In the genomic region with DNA sequence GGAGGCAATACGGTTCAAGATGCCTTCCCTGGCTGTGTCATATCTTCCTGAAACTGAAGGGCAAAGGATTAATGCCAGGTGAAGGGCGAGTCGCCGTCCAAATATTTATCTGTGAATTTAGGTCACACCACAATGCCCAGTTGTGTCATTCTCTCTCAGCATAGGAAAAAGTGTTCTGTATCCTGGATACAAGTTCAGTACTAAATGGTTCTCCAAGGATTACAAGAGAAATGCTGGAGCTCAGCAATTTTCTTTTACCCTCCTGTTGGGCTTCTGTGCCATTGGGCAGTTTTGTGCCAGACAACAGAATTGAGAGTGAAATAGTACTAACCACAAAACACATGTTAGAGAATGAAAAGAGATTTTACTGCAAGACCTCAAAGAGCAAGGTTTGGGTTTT, we compare ENCODE assay signal across 22 cellular contexts.
DNase-seq lines count a peak whose midpoint lies in the region; TF ChIP-seq lines count a peak whose summit lies in the region.
"Had no signal": no experiment of that assay in that cellular context is flagged by ENCODE, and none has a peak within 500 bp of the region (broad histone marks: within the 10 kb centered on the region; RNA-seq: fewer than 3 reads in every experiment).

No MANE protein-coding gene starts in this region.

- H3K4me1 ChIP-seq in prostate gland (replicated peaks): no peaks in the 10 kb centered on the region

- DNase-seq in DMS53 (lab: John Stamatoyannopoulos, UW) (peak; percentile 4), DMS53 treated with DMSO at 0.1 percent for 48 hours (lab: John Stamatoyannopoulos, UW; ENCODE audit: unreplicated experiment) (no peak), SW480 (ENCODE audit: low spot score) (peak; percentile 2), epithelial cell of esophagus (ENCODE audit: low read depth) (peak; percentile 25), prostate gland (ENCODE audit: low spot score) (no peak)
- DNase-seq in stimulated activated CD4-positive, alpha-beta T cell treated with anti-CD3 and anti-CD28 coated beads, Interleukin-4, amount 100 ng/mL, for 1 hour: no peak
- no peak for DNase-seq in activated CD8-positive, alpha-beta memory T cell treated with anti-CD3 and anti-CD28 coated beads, Interleukin-2, amount 50 U/mL, for 48 hours
- DNase-seq: 8988T; activated CD4-positive, alpha-beta T cell treated with anti-CD3 and anti-CD28 coated beads for 36 hours; activated CD8-positive, alpha-beta T cell treated with anti-CD3 and anti-CD28 coated beads, Interleukin-2, amount 10 ng/mL, durations not matched to agents 7 days and 5 days; activated gamma-delta T cell; activated naive CD8-positive, alpha-beta T cell treated with anti-CD3 and anti-CD28 coated beads, Interleukin-2, amount 10 ng/mL, durations not matched to agents 7 days and 5 days; CD4-positive, alpha-beta T cell; GDM1; HCEC 1CT; KG1; kidney glomerular epithelial cell; NCI-H446 treated with DMSO at 0.1 percent for 48 hours; sigmoid colon had no signal

- H3K27ac ChIP-seq in temporal lobe (ENCODE audit: low read depth, low read length): peak overlapping the region; percentile 30
- no peak overlapping the region for H3K27ac ChIP-seq in prostate gland
- H3K27ac ChIP-seq: neural progenitor cell, sigmoid colon had no signal

- no peaks in the 10 kb centered on the region for H3K36me3 ChIP-seq in prostate gland
- H3K36me3 ChIP-seq: neural progenitor cell, sigmoid colon had no signal

- TF ChIP-seq POLR2A in prostate gland (IDR thresholded peaks at IDR 0.05): no peak

- H3K4me3 ChIP-seq in epithelial cell of esophagus (ENCODE audit: low read length) (no peak overlapping the region), prostate gland (no peak overlapping the region)
- H3K4me3 ChIP-seq: lung, neural progenitor cell, sigmoid colon had no signal

- no peaks in the 10 kb centered on the region for H3K9me3 ChIP-seq in prostate gland
- H3K9me3 ChIP-seq: sigmoid colon had no signal

- WGBS in prostate gland: 87% methylated on average over 4 of the region's 4 CpGs

- intact Hi-C loops in prostate gland (cut with DNase I): no loop called here

- no peaks in the 10 kb centered on the region for H3K27me3 ChIP-seq in prostate gland (replicated peaks; ENCODE audit: insufficient read depth)
- H3K27me3 ChIP-seq: neural progenitor cell, sigmoid colon had no signal

- TF ChIP-seq CTCF in epithelial cell of esophagus (IDR thresholded peaks at IDR 0.05; ENCODE audit: insufficient read depth, low read depth, low read length, missing control alignments) (no peak), prostate gland (IDR thresholded peaks at IDR 0.05) (no peak)

Comparison
In these comparisons a context has a peak if more than half of its experiments do, and no peak if none do; other contexts are left out.
1. DNase-seq: peak in DMS53 (single experiment), SW480 (single experiment) and epithelial cell of esophagus (single experiment); none in DMS53 treated with DMSO at 0.1 percent for 48 hours (single experiment), stimulated activated CD4-positive, alpha-beta T cell treated with anti-CD3 and anti-CD28 coated beads, Interleukin-4, amount 100 ng/mL, for 1 hour (single experiment), activated CD8-positive, alpha-beta memory T cell treated with anti-CD3 and anti-CD28 coated beads, Interleukin-2, amount 50 U/mL, for 48 hours (single experiment) and prostate gland (single experiment).